In genomic region chr2:158932246-158932645, GRCh38 we compare ENCODE assay signal across 19 cellular contexts. TPM values are rescaled to one million over a fixed set of nuclear protein-coding genes. Genes with fewer than 3 reads are reported as not detected.
A peak's percentile ranks its signal among the peaks of the same experiment; 100 is the strongest.
DNase-seq lines count a peak whose midpoint lies in the region; ATAC-seq and TF ChIP-seq lines count a peak whose summit lies in the region.
"Had no signal": no experiment of that assay in that cellular context is flagged by ENCODE, and none has a peak within 500 bp of the region (broad histone marks: within the 10 kb centered on the region; RNA-seq: fewer than 3 reads in every experiment).

No MANE protein-coding gene starts in this region.

- TF ChIP-seq CTCF in choroid plexus epithelial cell (conservative IDR thresholded peaks at IDR 0.05; ENCODE audit: low read depth, low read length) (no peak), mesothelial cell of epicardium (IDR thresholded peaks at IDR 0.05; ENCODE audit: unreplicated experiment) (no peak)

- peaks cover 28% of the 10 kb centered on the region for H3K9me3 Mint-ChIP-seq in mesothelial cell of epicardium
- no peaks in the 10 kb centered on the region for H3K9me3 Mint-ChIP-seq in natural killer cell treated with Interleukin-12 subunit alpha and Interleukin-12 subunit beta and Interleukin-15 and Interleukin-18, amount 100 ng/mL, for 72 hours
- H3K9me3 Mint-ChIP-seq: activated CD4-positive, alpha-beta T cell treated with anti-CD3 and anti-CD28 coated beads, Interleukin-2, amount 10 ng/mL, durations not matched to agents 24 days and 14 days had no signal

- no peaks in the 10 kb centered on the region for H3K27me3 Mint-ChIP-seq in mesothelial cell of epicardium (ENCODE audit: low read depth)
- H3K27me3 Mint-ChIP-seq in natural killer cell treated with Interleukin-12 subunit alpha and Interleukin-12 subunit beta and Interleukin-15 and Interleukin-18, amount 100 ng/mL, for 72 hours: peaks cover 24 to 28% of the 10 kb centered on the region in 2 donors
- H3K27me3 Mint-ChIP-seq: activated CD4-positive, alpha-beta T cell treated with anti-CD3 and anti-CD28 coated beads, Interleukin-2, amount 10 ng/mL, durations not matched to agents 24 days and 14 days; B cell; progenitor cell of endocrine pancreas had no signal

- DNase-seq in LHCN-M2 (ENCODE audit: low read depth): peak; percentile 79
- DNase-seq in choroid plexus epithelial cell (ENCODE audit: low read depth): peak; percentile 35
- no peak for DNase-seq in mesothelial cell of epicardium (ENCODE audit: low spot score in 2 of 2, unreplicated experiment in 2 of 2)
- no peak for DNase-seq in NCI-H446 (lab: John Stamatoyannopoulos, UW)
- no peak for DNase-seq in COR-L47 (lab: John Stamatoyannopoulos, UW)
- DNase-seq in natural killer cell treated with Interleukin-12 subunit alpha and Interleukin-12 subunit beta and Interleukin-15 and Interleukin-18, amount 100 ng/mL, for 72 hours (ENCODE audit: low spot score): no peak
- no peak for DNase-seq in NCI-H2081 treated with DMSO at 0.1 percent for 48 hours (lab: John Stamatoyannopoulos, UW)
- DNase-seq: activated CD4-positive, alpha-beta T cell treated with anti-CD3 and anti-CD28 coated beads, Interleukin-2, amount 10 ng/mL, durations not matched to agents 24 days and 14 days; activated naive CD8-positive, alpha-beta T cell treated with anti-CD3 and anti-CD28 coated beads, Interleukin-2, amount 10 ng/mL, durations not matched to agents 7 days and 5 days; Calu3; gastrocnemius medialis; kidney; naive thymus-derived CD8-positive, alpha-beta T cell; NCI-H1092 treated with DMSO at 0.1 percent for 48 hours; NCI-H2081; NCI-H524; spleen had no signal

- H3K4me3 Mint-ChIP-seq in mesothelial cell of epicardium: no peak overlapping the region
- H3K4me3 Mint-ChIP-seq in natural killer cell treated with Interleukin-12 subunit alpha and Interleukin-12 subunit beta and Interleukin-15 and Interleukin-18, amount 100 ng/mL, for 72 hours: no peak overlapping the region
- H3K4me3 Mint-ChIP-seq: activated CD4-positive, alpha-beta T cell treated with anti-CD3 and anti-CD28 coated beads, Interleukin-2, amount 10 ng/mL, durations not matched to agents 24 days and 14 days; activated naive CD8-positive, alpha-beta T cell treated with anti-CD3 and anti-CD28 coated beads, Interleukin-2, amount 10 ng/mL, durations not matched to agents 7 days and 5 days; B cell; naive thymus-derived CD8-positive, alpha-beta T cell had no signal

- no peak for ATAC-seq in natural killer cell treated with Interleukin-12 subunit alpha and Interleukin-12 subunit beta and Interleukin-15 and Interleukin-18, amount 100 ng/mL, for 72 hours
- ATAC-seq: gastrocnemius medialis; naive thymus-derived CD8-positive, alpha-beta T cell had no signal

- H3K36me3 Mint-ChIP-seq in mesothelial cell of epicardium: peaks cover 12% of the 10 kb centered on the region
- no peaks in the 10 kb centered on the region for H3K36me3 Mint-ChIP-seq in natural killer cell treated with Interleukin-12 subunit alpha and Interleukin-12 subunit beta and Interleukin-15 and Interleukin-18, amount 100 ng/mL, for 72 hours

- H3K27ac Mint-ChIP-seq in mesothelial cell of epicardium: peak overlapping the region; percentile 43
- H3K27ac Mint-ChIP-seq in natural killer cell treated with Interleukin-12 subunit alpha and Interleukin-12 subunit beta and Interleukin-15 and Interleukin-18, amount 100 ng/mL, for 72 hours: no peak overlapping the region
- H3K27ac Mint-ChIP-seq: activated CD4-positive, alpha-beta T cell treated with anti-CD3 and anti-CD28 coated beads, Interleukin-2, amount 10 ng/mL, durations not matched to agents 24 days and 14 days; activated naive CD8-positive, alpha-beta T cell treated with anti-CD3 and anti-CD28 coated beads, Interleukin-2, amount 10 ng/mL, durations not matched to agents 7 days and 5 days; B cell; naive thymus-derived CD8-positive, alpha-beta T cell; progenitor cell of endocrine pancreas had no signal

- H3K4me1 Mint-ChIP-seq in mesothelial cell of epicardium: peaks cover 15% of the 10 kb centered on the region
- H3K4me1 Mint-ChIP-seq in natural killer cell treated with Interleukin-12 subunit alpha and Interleukin-12 subunit beta and Interleukin-15 and Interleukin-18, amount 100 ng/mL, for 72 hours (ENCODE audit: low read depth in 2 of 2): no peaks in the 10 kb centered on the region
- H3K4me1 Mint-ChIP-seq: B cell; naive thymus-derived CD8-positive, alpha-beta T cell had no signal

- H3K4me3 ChIP-seq in choroid plexus epithelial cell (ENCODE audit: low read depth, low read length): no peak overlapping the region
- H3K4me3 ChIP-seq: gastrocnemius medialis, spleen had no signal

RNA-seq across cellular contexts. Expression of gene TANC1, which starts 36.2 kb away (rescaled TPM):
- total RNA-seq in LHCN-M2 (2014; rRNA removed): 9.3 and 12.4 TPM in 2 replicates
- 7.0 TPM for polyA plus RNA-seq in LHCN-M2 (2012)
- 132 to 138 TPM (median 134 TPM) in 3 replicates for total RNA-seq in mesothelial cell of epicardium
- under 1 TPM; 0.21 to 0.56 TPM for total RNA-seq in natural killer cell treated with Interleukin-12 subunit alpha and Interleukin-12 subunit beta and Interleukin-15 and Interleukin-18, amount 100 ng/mL, for 72 hours
- total RNA-seq: B cell had no signal

Comparison
In these comparisons a context has a peak if more than half of its experiments do, and no peak if none do; other contexts are left out.
1. DNase-seq: peak in LHCN-M2 (single experiment) and choroid plexus epithelial cell (single experiment); none in mesothelial cell of epicardium (0 of 2), NCI-H446 (0 of 2), COR-L47 (single experiment), natural killer cell treated with Interleukin-12 subunit alpha and Interleukin-12 subunit beta and Interleukin-15 and Interleukin-18, amount 100 ng/mL, for 72 hours (single experiment) and NCI-H2081 treated with DMSO at 0.1 percent for 48 hours (single experiment).